ENCODE assay signal across 8 cellular contexts in the genomic region with DNA sequence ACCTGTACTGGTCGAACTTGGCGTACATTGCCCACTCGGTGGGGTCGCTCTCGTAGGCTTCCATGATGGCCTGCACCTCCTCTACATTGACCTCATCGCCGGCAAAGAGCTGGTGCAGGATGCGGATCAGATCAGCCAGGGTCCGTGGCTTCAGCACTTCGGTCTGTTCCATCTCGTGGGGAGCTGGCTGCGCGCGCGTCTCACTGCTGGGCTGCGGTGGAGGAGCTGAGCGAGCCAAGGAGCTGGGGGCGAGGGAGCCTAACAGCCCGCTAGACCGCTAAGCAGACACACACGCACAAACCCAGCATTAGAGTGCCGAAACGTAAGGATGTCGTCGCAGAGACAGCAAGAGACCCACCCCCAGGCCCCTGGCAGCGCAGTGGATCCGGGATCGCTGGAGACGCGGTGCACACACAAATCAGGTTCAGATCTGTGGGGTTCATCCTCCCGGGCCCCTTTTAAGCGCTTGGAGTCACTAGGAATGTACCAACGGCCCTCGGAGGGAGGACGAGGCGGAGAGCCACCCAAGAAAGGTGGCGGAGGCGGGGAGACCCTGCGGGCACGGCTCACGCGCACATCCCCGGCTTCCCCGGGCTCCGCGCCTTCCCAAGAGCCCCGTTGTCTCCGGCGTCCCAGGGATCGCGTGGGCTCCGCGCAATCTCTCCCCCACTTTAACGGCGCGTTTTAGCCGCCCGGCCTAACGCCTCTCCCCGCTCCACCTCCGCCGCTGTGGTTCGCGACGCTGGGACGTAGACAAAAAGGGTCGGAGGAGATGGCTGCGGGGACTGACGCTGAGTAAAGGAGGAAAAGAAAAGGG. TPM values are rescaled to one million over a fixed set of nuclear protein-coding genes. Genes with fewer than 3 reads are reported as not detected.
DNase-seq lines count a peak whose midpoint lies in the region; ATAC-seq lines count a peak whose summit lies in the region.

A gene (minus strand): TSS at position 434 of the 817 bp plus-strand sequence. CDS start 262 bp downstream, at position 172.

- H3K27me3 Mint-ChIP-seq in IgD-negative memory B cell, result peaks cover 40% of the 10 kb centered on the region
- peaks cover 59% of the 10 kb centered on the region for H3K27me3 Mint-ChIP-seq in activated naive CD4-positive, alpha-beta T cell treated with anti-CD3 and anti-CD28 coated beads, Interleukin-2, amount 50 U/mL, for 24 hours
- peaks cover 78 to 87% (median 83%) of the 10 kb centered on the region in 5 donors for H3K27me3 Mint-ChIP-seq in naive thymus-derived CD4-positive, alpha-beta T cell

- peak; percentile 46 for ATAC-seq in naive thymus-derived CD4-positive, alpha-beta T cell

- H3K36me3 ChIP-seq in naive thymus-derived CD4-positive, alpha-beta T cell (ENCODE audit: control insufficient read depth in 2 of 3, insufficient read depth in 3 of 3, low read length in 3 of 3), result no peaks in the 10 kb centered on the region

- no peak within 1 kb of the TSS for H3K27ac ChIP-seq in naive thymus-derived CD4-positive, alpha-beta T cell (ENCODE audit: low read depth, low read length)

- intact Hi-C loops in naive thymus-derived CD4-positive, alpha-beta T cell (cut with micrococcal nuclease), result no loop called here

- CTCF ChIA-PET in naive thymus-derived CD4-positive, alpha-beta T cell (lab: Charles Lee), result no interaction called here

- H3K9me3 ChIP-seq in naive thymus-derived CD4-positive, alpha-beta T cell (ENCODE audit: control insufficient read depth in 2 of 3, low read length in 3 of 3), result no peaks in the 10 kb centered on the region

- peak within 1 kb of the TSS; percentile 27 for H3K4me3 ChIP-seq in naive thymus-derived CD4-positive, alpha-beta T cell (ENCODE audit: low read length)

- DNase-seq in DMS114 treated with DMSO at 0.1 percent for 48 hours (lab: John Stamatoyannopoulos, UW; ENCODE audit: unreplicated experiment) (peak; percentile 24), foreskin melanocyte (peak; percentile 45), ureter (ENCODE audit: low spot score) (peak; percentile 52), OCI-M2 (lab: John Stamatoyannopoulos, UW; ENCODE audit: unreplicated experiment) (no peak), SIG-M5 treated with dmso at 0.1 percent for 504 hours (lab: John Stamatoyannopoulos, UW; ENCODE audit: unreplicated experiment) (no peak)
- peak in 3 of 9 donors; percentile 1 to 14 (median 10) for DNase-seq in naive thymus-derived CD4-positive, alpha-beta T cell

- POLR2A ChIA-PET in naive thymus-derived CD4-positive, alpha-beta T cell (lab: Charles Lee), result no interaction called here

- peaks cover 0 to 2% (median 0%) of the 10 kb centered on the region in 3 donors for H3K9me3 Mint-ChIP-seq in IgD-negative memory B cell
- no peaks in the 10 kb centered on the region for H3K9me3 Mint-ChIP-seq in activated naive CD4-positive, alpha-beta T cell treated with anti-CD3 and anti-CD28 coated beads, Interleukin-2, amount 50 U/mL, for 24 hours
- H3K9me3 Mint-ChIP-seq in naive thymus-derived CD4-positive, alpha-beta T cell, result peaks cover 0 to 3% (median under 1%) of the 10 kb centered on the region in 11 donors

- peaks cover 11 to 16% (median 13%) of the 10 kb centered on the region in 3 donors for H3K4me1 Mint-ChIP-seq in IgD-negative memory B cell
- peaks cover 12% of the 10 kb centered on the region for H3K4me1 Mint-ChIP-seq in activated naive CD4-positive, alpha-beta T cell treated with anti-CD3 and anti-CD28 coated beads, Interleukin-2, amount 50 U/mL, for 24 hours
- H3K4me1 Mint-ChIP-seq in naive thymus-derived CD4-positive, alpha-beta T cell, result peaks cover 0 to 25% (median 16%) of the 10 kb centered on the region in 7 donors

- H3K27me3 ChIP-seq in naive thymus-derived CD4-positive, alpha-beta T cell (ENCODE audit: control insufficient read depth in 2 of 2, insufficient read depth in 2 of 2, low read length in 2 of 2), result peaks cover 0 to 5% of the 10 kb centered on the region in 2 donors

- peak within 1 kb of the TSS; percentile 73 to 86 (median 84) for H3K4me3 Mint-ChIP-seq in IgD-negative memory B cell
- H3K4me3 Mint-ChIP-seq in activated naive CD4-positive, alpha-beta T cell treated with anti-CD3 and anti-CD28 coated beads, Interleukin-2, amount 50 U/mL, for 24 hours, result peak within 1 kb of the TSS; percentile 83
- peak within 1 kb of the TSS; percentile 61 to 83 (median 73) for H3K4me3 Mint-ChIP-seq in naive thymus-derived CD4-positive, alpha-beta T cell

- no peak within 1 kb of the TSS for H3K27ac Mint-ChIP-seq in IgD-negative memory B cell
- no peak within 1 kb of the TSS for H3K27ac Mint-ChIP-seq in activated naive CD4-positive, alpha-beta T cell treated with anti-CD3 and anti-CD28 coated beads, Interleukin-2, amount 50 U/mL, for 24 hours
- peak within 1 kb of the TSS in 1 of 9 donors; percentile 21 for H3K27ac Mint-ChIP-seq in naive thymus-derived CD4-positive, alpha-beta T cell

- H3K4me1 ChIP-seq in naive thymus-derived CD4-positive, alpha-beta T cell (ENCODE audit: control insufficient read depth in 2 of 2, insufficient read depth in 2 of 2, low read length in 2 of 2), result peaks cover 0 to 4% of the 10 kb centered on the region in 2 donors

- no peaks in the 10 kb centered on the region for H3K36me3 Mint-ChIP-seq in IgD-negative memory B cell
- H3K36me3 Mint-ChIP-seq in activated naive CD4-positive, alpha-beta T cell treated with anti-CD3 and anti-CD28 coated beads, Interleukin-2, amount 50 U/mL, for 24 hours, result no peaks in the 10 kb centered on the region
- peaks cover 0 to 3% (median 0%) of the 10 kb centered on the region in 5 donors for H3K36me3 Mint-ChIP-seq in naive thymus-derived CD4-positive, alpha-beta T cell

RNA-seq across cellular contexts. Expression of the gene that starts here (rescaled TPM):
- polyA plus RNA-seq in IgD-negative memory B cell, result not detected
- under 1 TPM in 1 of 5 experiments, not detected in 4; 0.22 TPM for total RNA-seq in naive thymus-derived CD4-positive, alpha-beta T cell
- not detected for polyA plus RNA-seq in naive thymus-derived CD4-positive, alpha-beta T cell
- 3.5 TPM for total RNA-seq in ureter

Comparison
In these comparisons a context has a peak if more than half of its experiments do, and no peak if none do; other contexts are left out.
1. Peak in ATAC-seq and H3K4me3 ChIP-seq in naive thymus-derived CD4-positive, alpha-beta T cell; RNA of the gene not detected or under 1 TPM.
2. DNase-seq: peak in DMS114 treated with DMSO at 0.1 percent for 48 hours (single experiment), foreskin melanocyte (single experiment) and ureter (single experiment); none in OCI-M2 (single experiment) and SIG-M5 treated with dmso at 0.1 percent for 504 hours (single experiment).
3. Peak in every context shown above with its lines, with median percentiles within 50 percentile points of each other: H3K4me3 Mint-ChIP-seq.